In genomic region chr13:97262058-97262457, GRCh38 we compare ENCODE assay signal across 10 cellular contexts. TPM values are rescaled to one million over a fixed set of nuclear protein-coding genes. Genes with fewer than 3 reads are reported as not detected.
DNase-seq lines count a peak whose midpoint lies in the region; ATAC-seq, FAIRE-seq and TF ChIP-seq lines count a peak whose summit lies in the region.
"Had no signal": no experiment of that assay in that cellular context is flagged by ENCODE, and none has a peak within 500 bp of the region (broad histone marks: within the 10 kb centered on the region; RNA-seq: fewer than 3 reads in every experiment).

No MANE protein-coding gene starts in this region.

- peak overlapping the region in 5 of 9 donors; percentile 6 to 82 (median 36) for H3K27ac Mint-ChIP-seq in naive thymus-derived CD4-positive, alpha-beta T cell

- POLR2A ChIA-PET in A549 (lab: Yijun Ruan, JAX): no interaction called here
- POLR2A ChIA-PET in HEK293 (lab: Yijun Ruan, JAX): no interaction called here
- POLR2A ChIA-PET in naive thymus-derived CD4-positive, alpha-beta T cell (lab: Charles Lee): no interaction called here
- POLR2A ChIA-PET in OCI-LY7 (lab: Charles Lee): no interaction called here

- H3K4me2 ChIP-seq in A549 (no peak overlapping the region), OCI-LY7 (ENCODE audit: low read length) (no peak overlapping the region)

- no peaks in the 10 kb centered on the region for H3K36me3 ChIP-seq in HEK293 (ENCODE audit: control insufficient read depth in 2 of 2, insufficient read depth in 1 of 2, low read length in 2 of 2)
- no peaks in the 10 kb centered on the region for H3K36me3 ChIP-seq in body of pancreas (replicated peaks in 1 of 2; ENCODE audit: insufficient read depth in 1 of 2, low read depth in 2 of 2)
- no peaks in the 10 kb centered on the region for H3K36me3 ChIP-seq in naive thymus-derived CD4-positive, alpha-beta T cell (ENCODE audit: control insufficient read depth in 2 of 3, insufficient read depth in 3 of 3, low read length in 3 of 3)
- no peaks in the 10 kb centered on the region for H3K36me3 ChIP-seq in OCI-LY7 (ENCODE audit: insufficient read depth, low read length)

- no peaks in the 10 kb centered on the region for H3K27me3 Mint-ChIP-seq in naive thymus-derived CD4-positive, alpha-beta T cell

- H3K9me2 ChIP-seq in OCI-LY7 (ENCODE audit: insufficient read depth, low read length): no peaks in the 10 kb centered on the region

- H3K27ac ChIP-seq in A549 (peak overlapping the region; percentile 99 to 100; a peak in 5 of 6 replicates), HEK293 (ENCODE audit: extremely low read depth, low read depth, low read length) (no peak overlapping the region), body of pancreas (peak overlapping the region in 3 of 4 donors; percentile 85 to 89 (median 88)), OCI-LY7 (ENCODE audit: low read depth, low read length, poor library complexity, severe bottlenecking) (no peak overlapping the region)
- H3K27ac ChIP-seq in naive thymus-derived CD4-positive, alpha-beta T cell (ENCODE audit: low read depth, low read length): no peak overlapping the region
- H3K27ac ChIP-seq: C4-2B had no signal

- H2AFZ ChIP-seq in OCI-LY7 (ENCODE audit: low read length): no peak overlapping the region

- H3K4me1 Mint-ChIP-seq in naive thymus-derived CD4-positive, alpha-beta T cell: peaks cover 41 to 65% (median 57%) of the 10 kb centered on the region in 7 donors

- no peak for TF ChIP-seq EP300 in A549 (IDR thresholded peaks at IDR 0.05)

- TF ChIP-seq CTCF in A549 (IDR thresholded peaks at IDR 0.05) (no peak), HEK293 (tag by site-specific recombination; IDR thresholded peaks at IDR 0.05) (no peak), body of pancreas (IDR thresholded peaks at IDR 0.05) (no peak), OCI-LY7 (conservative IDR thresholded peaks at IDR 0.05; ENCODE audit: low read length) (no peak)

- no peaks in the 10 kb centered on the region; the same call in 1 of the 2 replicates for H4K20me1 ChIP-seq in OCI-LY7 (ENCODE audit: insufficient read depth, low read length)

- WGBS in A549 (ENCODE audit: missing lambda C conversion rate): 80% methylated on average over 8 of the region's 8 CpGs
- WGBS in body of pancreas, 2 donors: 69 to 84% methylated on average over 7 to 8 of the region's 8 CpGs

- H3K27me3 ChIP-seq in body of pancreas: no peaks in the 10 kb centered on the region
- no peaks in the 10 kb centered on the region for H3K27me3 ChIP-seq in naive thymus-derived CD4-positive, alpha-beta T cell (ENCODE audit: control insufficient read depth in 2 of 2, insufficient read depth in 2 of 2, low read length in 2 of 2)

- FAIRE-seq in A549 (lab: Jason Lieb, UNC): no peak

- intact Hi-C loops in body of pancreas (cut with DNase I): no loop called here
- intact Hi-C loops in naive thymus-derived CD4-positive, alpha-beta T cell (cut with micrococcal nuclease): no loop called here
- intact Hi-C loops in OCI-LY7 (cut with micrococcal nuclease; ENCODE audit: unreplicated experiment): no loop called here

- no peaks in the 10 kb centered on the region for H3K79me2 ChIP-seq in OCI-LY7 (ENCODE audit: insufficient read depth, low read depth, low read length)

- H3K4me3 ChIP-seq in A549 (no peak overlapping the region), HEK293 (ENCODE audit: low read depth, low read length) (no peak overlapping the region), body of pancreas (no peak overlapping the region), OCI-LY7 (ENCODE audit: low read depth, low read length, poor library complexity, severe bottlenecking) (no peak overlapping the region)
- H3K4me3 ChIP-seq in naive thymus-derived CD4-positive, alpha-beta T cell (ENCODE audit: low read length): no peak overlapping the region

- TF ChIP-seq RAD21 in A549 (conservative IDR thresholded peaks at IDR 0.05 in 1 of 2, IDR thresholded peaks at IDR 0.05 in 1 of 2): no peak

- peaks cover 72% of the 10 kb centered on the region for H3K4me1 ChIP-seq in A549
- peaks cover 21% of the 10 kb centered on the region for H3K4me1 ChIP-seq in HEK293 (ENCODE audit: control insufficient read depth, insufficient read depth, low read length)
- H3K4me1 ChIP-seq in body of pancreas: peaks cover 72% of the 10 kb centered on the region
- H3K4me1 ChIP-seq in naive thymus-derived CD4-positive, alpha-beta T cell (ENCODE audit: control insufficient read depth in 2 of 2, insufficient read depth in 2 of 2, low read length in 2 of 2): peaks cover 0 to 25% of the 10 kb centered on the region in 2 donors
- H3K4me1 ChIP-seq in OCI-LY7 (ENCODE audit: insufficient read depth, low read length, poor library complexity, severe bottlenecking): peaks cover 8% of the 10 kb centered on the region

- peak overlapping the region in 4 of 10 donors; percentile 18 to 26 (median 22) for H3K4me3 Mint-ChIP-seq in naive thymus-derived CD4-positive, alpha-beta T cell

- CTCF ChIA-PET in A549 (lab: Yijun Ruan, JAX) (interaction anchor here (0.6 to 1.0 kb wide), 3 partner anchors 12 to 152 kb away, joined by 3 to 4 read pairs (median 3); no protein-coding TSS in a partner anchor), HEK293 (lab: Yijun Ruan, JAX) (no interaction called here), OCI-LY7 (lab: Charles Lee; ENCODE audit: unreplicated experiment) (no interaction called here)
- CTCF ChIA-PET in naive thymus-derived CD4-positive, alpha-beta T cell (lab: Charles Lee): interaction anchor here (0.7 kb wide), 1 partner anchor 39 kb away, joined by 3 read pairs; no protein-coding TSS in a partner anchor

- no peak for ATAC-seq in A549
- no peak for ATAC-seq in body of pancreas
- ATAC-seq in naive thymus-derived CD4-positive, alpha-beta T cell: peak; percentile 36

- H3K9me3 ChIP-seq in A549 (no peaks in the 10 kb centered on the region), HEK293 (ENCODE audit: control insufficient read depth, insufficient read depth, low read depth, low read length) (no peaks in the 10 kb centered on the region), body of pancreas (no peaks in the 10 kb centered on the region), OCI-LY7 (ENCODE audit: low read length) (no peaks in the 10 kb centered on the region)
- H3K9me3 ChIP-seq in naive thymus-derived CD4-positive, alpha-beta T cell (ENCODE audit: control insufficient read depth in 2 of 3, low read length in 3 of 3): no peaks in the 10 kb centered on the region

- no TSS peak for BruUV-seq in OCI-LY7 (replicated peaks; lab: Mats Ljungman, UMichigan)

- H3K36me3 Mint-ChIP-seq in naive thymus-derived CD4-positive, alpha-beta T cell: peaks cover 11 to 49% (median 20%) of the 10 kb centered on the region in 5 donors

- H3K9me3 Mint-ChIP-seq in naive thymus-derived CD4-positive, alpha-beta T cell: peaks cover 0 to 2% (median 0%) of the 10 kb centered on the region in 11 donors

- TF ChIP-seq POLR2A in A549 (IDR thresholded peaks at IDR 0.05; ENCODE audit: low read length) (no peak), body of pancreas (IDR thresholded peaks at IDR 0.05) (no peak)

- no peak for DNase-seq in A549 (ENCODE audit: low read depth in 1 of 2, low spot score in 1 of 2)
- DNase-seq in body of pancreas: no peak
- DNase-seq in naive thymus-derived CD4-positive, alpha-beta T cell: no peak
- DNase-seq in iPS-NIHi7 (ENCODE audit: extremely low spot score): no peak
- DNase-seq in T1000 (lab: John Stamatoyannopoulos, UW): no peak
- DNase-seq in NCI-H2107 (lab: John Stamatoyannopoulos, UW): no peak
- DNase-seq in OCI-LY7 (ENCODE audit: low spot score): no peak
- DNase-seq: NCI-H1105 had no signal

TF ChIP-seq in A549, 52 proteins besides CTCF, POLR2A, EP300 and RAD21 (continues in another document):
- TF ChIP-seq ZNF302 (CRISPR knock-in tag; IDR thresholded peaks at IDR 0.05) (no peak), ZSCAN20 (CRISPR knock-in tag; IDR thresholded peaks at IDR 0.05) (no peak), MAZ (IDR thresholded peaks at IDR 0.05; ENCODE audit: borderline replicate concordance, low read depth, low read length) (no peak), HOXA7 (CRISPR knock-in tag; IDR thresholded peaks at IDR 0.05) (no peak), EHMT2 (IDR thresholded peaks at IDR 0.05; ENCODE audit: low read depth) (no peak), NPAS2 (CRISPR knock-in tag; IDR thresholded peaks at IDR 0.05; ENCODE audit: borderline replicate concordance) (no peak), KDM1A (IDR thresholded peaks at IDR 0.05; ENCODE audit: low read depth) (no peak), FOSB (CRISPR knock-in tag; IDR thresholded peaks at IDR 0.05) (no peak)

TF ChIP-seq in HEK293, 187 proteins besides CTCF, POLR2A, EP300 and RAD21:
- TF ChIP-seq MYNN (tag by site-specific recombination; IDR thresholded peaks at IDR 0.05; ENCODE audit: borderline replicate concordance): no peak
- peak; percentile 32; the same call in 1 of the 2 replicates for TF ChIP-seq PRDM1 (tag by site-specific recombination; IDR thresholded peaks at IDR 0.05)
- TF ChIP-seq ZNF335 (tag by site-specific recombination; conservative IDR thresholded peaks at IDR 0.05): no peak
- no peak for TF ChIP-seq ZFHX2 (tag by site-specific recombination; conservative IDR thresholded peaks at IDR 0.05)
- TF ChIP-seq ZBTB48 (tag by site-specific recombination; IDR thresholded peaks at IDR 0.05): no peak

RNA-seq across cellular contexts. Expression of gene MBNL2, which starts 39.9 kb away (rescaled TPM):
- 20.6 and 25.9 TPM in 2 replicates for polyA plus RNA-seq in A549 (2011; rRNA removed)
- 4.6 and 6.1 TPM in 2 replicates for polyA plus RNA-seq in A549 (2012; cell fraction: cytosol; rRNA removed)
- 6.1 and 8.6 TPM in 2 replicates for polyA plus RNA-seq in A549 (2012; cell fraction: nucleus; rRNA removed)
- polyA plus RNA-seq in A549 (2017; fragmentation: RNase III; extraction: RNeasy Plus Mini Kit Qiagen cat#74134 plus additional on column Dnase treatment): 15.4 to 21.3 TPM (median 18.7 TPM) in 3 replicates
- polyA minus RNA-seq in A549 (2011; rRNA and poly(A)+ RNA removed): 37.8 and 44.0 TPM in 2 replicates
- 10 to 100 TPM; 47.5 to 50.8 TPM for total RNA-seq in body of pancreas
- 10 to 100 TPM; 13.4 to 28.6 (median 24.6) TPM for total RNA-seq in naive thymus-derived CD4-positive, alpha-beta T cell
- polyA plus RNA-seq in naive thymus-derived CD4-positive, alpha-beta T cell: 10 to 100 TPM; 15.1 to 15.4 TPM
- total RNA-seq in OCI-LY7 (2014; rRNA removed; shearing (Covaris generic)): 1.6 and 2.7 TPM in 2 replicates
- total RNA-seq in OCI-LY7 (2022): 7.4 and 8.7 TPM in 2 replicates

Comparison
In these comparisons a context has a peak if more than half of its experiments do, and no peak if none do; other contexts are left out.
1. H3K27ac ChIP-seq: peak in A549 (2 of 2) and body of pancreas (3 of 4); none in HEK293 (single experiment), naive thymus-derived CD4-positive, alpha-beta T cell (single experiment) and OCI-LY7 (single experiment).
2. CTCF ChIA-PET loops: an anchor here in A549 (0.6 to 1.0 kb wide) and naive thymus-derived CD4-positive, alpha-beta T cell (0.7 kb wide); none called in HEK293 and OCI-LY7.